In genomic region chr7:129779602-129780256, GRCh38 we compare ENCODE assay signal across 8 cellular contexts.
DNase-seq lines count a peak whose midpoint lies in the region; ATAC-seq and TF ChIP-seq lines count a peak whose summit lies in the region.

No MANE protein-coding gene starts in this region.

- no peak overlapping the region for H3K27ac Mint-ChIP-seq in activated naive CD4-positive, alpha-beta T cell treated with anti-CD3 and anti-CD28 coated beads, Interleukin-2, amount 10 ng/mL, durations not matched to agents 7 days and 5 days

- no peak for TF ChIP-seq CTCF in suprapubic skin (IDR thresholded peaks at IDR 0.05)

- H3K27me3 Mint-ChIP-seq in activated naive CD4-positive, alpha-beta T cell treated with anti-CD3 and anti-CD28 coated beads, Interleukin-2, amount 10 ng/mL, durations not matched to agents 7 days and 5 days: peaks cover 99% of the 10 kb centered on the region

- no peaks in the 10 kb centered on the region for H3K36me3 ChIP-seq in suprapubic skin

- H3K4me1 Mint-ChIP-seq in activated naive CD4-positive, alpha-beta T cell treated with anti-CD3 and anti-CD28 coated beads, Interleukin-2, amount 10 ng/mL, durations not matched to agents 7 days and 5 days: peaks cover 25% of the 10 kb centered on the region

- H3K9me3 Mint-ChIP-seq in activated naive CD4-positive, alpha-beta T cell treated with anti-CD3 and anti-CD28 coated beads, Interleukin-2, amount 10 ng/mL, durations not matched to agents 7 days and 5 days: no peaks in the 10 kb centered on the region

- CTCF ChIA-PET in activated naive CD4-positive, alpha-beta T cell treated with anti-CD3 and anti-CD28 coated beads, Interleukin-2, amount 10 ng/mL, durations not matched to agents 7 days and 5 days (lab: Charles Lee): interaction anchor here (0.6 kb wide), 1 partner anchor 12 kb away, joined by 3 read pairs; no protein-coding TSS in a partner anchor

- WGBS in suprapubic skin: no CpG with 5 or more reads among the region's 76 CpGs

- H3K9me3 ChIP-seq in suprapubic skin: no peaks in the 10 kb centered on the region

- ATAC-seq in GM21447 (IDR thresholded peaks at IDR 0.05; ENCODE audit: unreplicated experiment) (peak; percentile 37), left colon (peak; percentile 64), HG02938 (IDR thresholded peaks at IDR 0.05; ENCODE audit: unreplicated experiment) (no peak)

- peak overlapping the region; percentile 72 for H3K4me3 ChIP-seq in suprapubic skin

- H3K27ac ChIP-seq in suprapubic skin: peak overlapping the region; percentile 86

- H3K4me1 ChIP-seq in suprapubic skin: peaks cover 62% of the 10 kb centered on the region

- intact Hi-C loops in left colon (cut with DNase I, micrococcal nuclease): no loop called here

- DNase-seq in Caki2 (ENCODE audit: low read depth): peak; percentile 82
- DNase-seq in NCI-H2029 treated with DMSO at 0.1 percent for 48 hours (lab: John Stamatoyannopoulos, UW): peak; percentile 79
- no peak for DNase-seq in activated naive CD4-positive, alpha-beta T cell treated with anti-CD3 and anti-CD28 coated beads, Interleukin-2, amount 10 ng/mL, durations not matched to agents 7 days and 5 days
- peak; percentile 30 to 68 for DNase-seq in left colon
- no peak for DNase-seq in suprapubic skin (ENCODE audit: low spot score in 2 of 2)
- no peak for DNase-seq in Ammon's horn (ENCODE audit: low spot score)

- no peak for TF ChIP-seq EP300 in suprapubic skin (IDR thresholded peaks at IDR 0.05)

- TF ChIP-seq POLR2A in suprapubic skin (IDR thresholded peaks at IDR 0.05): no peak

- H3K4me3 Mint-ChIP-seq in activated naive CD4-positive, alpha-beta T cell treated with anti-CD3 and anti-CD28 coated beads, Interleukin-2, amount 10 ng/mL, durations not matched to agents 7 days and 5 days: peak overlapping the region; percentile 21

- H3K36me3 Mint-ChIP-seq in activated naive CD4-positive, alpha-beta T cell treated with anti-CD3 and anti-CD28 coated beads, Interleukin-2, amount 10 ng/mL, durations not matched to agents 7 days and 5 days: peaks cover 3% of the 10 kb centered on the region

- in situ Hi-C loops in Caki2 (cut with HindIII; ENCODE audit: low pct_unique_long_range_greater_than_20kb, low sequenced_read_pairs): no loop called here

- H3K27me3 ChIP-seq in suprapubic skin: peaks cover 88% of the 10 kb centered on the region

Comparison
In these comparisons a context has a peak if more than half of its experiments do, and no peak if none do; other contexts are left out.
1. DNase-seq: peak in Caki2 (single experiment), NCI-H2029 treated with DMSO at 0.1 percent for 48 hours (single experiment) and left colon (2 of 2); none in activated naive CD4-positive, alpha-beta T cell treated with anti-CD3 and anti-CD28 coated beads, Interleukin-2, amount 10 ng/mL, durations not matched to agents 7 days and 5 days (single experiment), suprapubic skin (0 of 2) and Ammon's horn (single experiment).